In the genomic region with DNA sequence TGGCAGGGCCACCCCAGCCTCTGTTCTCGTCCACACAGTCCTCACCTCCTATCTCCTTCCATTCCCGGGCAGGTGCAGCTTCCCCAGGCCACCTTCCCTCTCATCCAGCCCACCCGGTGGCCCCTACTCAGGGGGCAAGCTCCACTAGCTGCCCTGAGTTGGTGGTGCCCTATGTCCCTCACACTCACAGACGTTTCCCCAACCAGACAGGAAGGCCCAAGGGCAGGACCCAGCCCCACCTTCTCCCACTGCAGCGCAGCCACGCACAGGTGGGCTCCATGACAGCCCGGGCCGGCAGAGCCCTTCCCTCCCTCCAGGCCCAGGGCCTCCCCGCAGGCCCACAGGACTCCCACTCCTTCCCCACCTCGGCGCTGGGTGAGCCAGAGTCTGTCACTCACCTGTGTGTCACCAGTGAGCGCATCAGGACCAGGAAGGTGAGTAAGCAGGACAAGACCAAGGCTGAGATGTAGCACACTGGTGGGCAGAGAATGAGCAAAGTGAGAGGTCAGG, we compare ENCODE assay signal across 1 cellular context.
TF ChIP-seq lines count a peak whose summit lies in the region.

No MANE protein-coding gene starts in this region.

TF ChIP-seq in H1, 55 proteins besides CTCF, POLR2A, EP300 and RAD21:
- TF ChIP-seq BRCA1 (IDR thresholded peaks at IDR 0.05; ENCODE audit: low read depth, low read length) (no peak), HDAC6 (IDR thresholded peaks at IDR 0.05; ENCODE audit: low read depth, low read length) (no peak), RBBP5 (IDR thresholded peaks at IDR 0.05; ENCODE audit: borderline replicate concordance, low read depth, low read length) (no peak), NRF1 (IDR thresholded peaks at IDR 0.05; ENCODE audit: low read depth, low read length) (no peak), SP1 (IDR thresholded peaks at IDR 0.05; ENCODE audit: low read depth, low read length) (no peak), TAF1 (IDR thresholded peaks at IDR 0.05; ENCODE audit: low read depth, low read length) (no peak), SRF (IDR thresholded peaks at IDR 0.05; ENCODE audit: low read depth, low read length) (no peak), SIX5 (IDR thresholded peaks at IDR 0.05; ENCODE audit: low read depth, low read length) (no peak)
- TF ChIP-seq, protein P1, sequence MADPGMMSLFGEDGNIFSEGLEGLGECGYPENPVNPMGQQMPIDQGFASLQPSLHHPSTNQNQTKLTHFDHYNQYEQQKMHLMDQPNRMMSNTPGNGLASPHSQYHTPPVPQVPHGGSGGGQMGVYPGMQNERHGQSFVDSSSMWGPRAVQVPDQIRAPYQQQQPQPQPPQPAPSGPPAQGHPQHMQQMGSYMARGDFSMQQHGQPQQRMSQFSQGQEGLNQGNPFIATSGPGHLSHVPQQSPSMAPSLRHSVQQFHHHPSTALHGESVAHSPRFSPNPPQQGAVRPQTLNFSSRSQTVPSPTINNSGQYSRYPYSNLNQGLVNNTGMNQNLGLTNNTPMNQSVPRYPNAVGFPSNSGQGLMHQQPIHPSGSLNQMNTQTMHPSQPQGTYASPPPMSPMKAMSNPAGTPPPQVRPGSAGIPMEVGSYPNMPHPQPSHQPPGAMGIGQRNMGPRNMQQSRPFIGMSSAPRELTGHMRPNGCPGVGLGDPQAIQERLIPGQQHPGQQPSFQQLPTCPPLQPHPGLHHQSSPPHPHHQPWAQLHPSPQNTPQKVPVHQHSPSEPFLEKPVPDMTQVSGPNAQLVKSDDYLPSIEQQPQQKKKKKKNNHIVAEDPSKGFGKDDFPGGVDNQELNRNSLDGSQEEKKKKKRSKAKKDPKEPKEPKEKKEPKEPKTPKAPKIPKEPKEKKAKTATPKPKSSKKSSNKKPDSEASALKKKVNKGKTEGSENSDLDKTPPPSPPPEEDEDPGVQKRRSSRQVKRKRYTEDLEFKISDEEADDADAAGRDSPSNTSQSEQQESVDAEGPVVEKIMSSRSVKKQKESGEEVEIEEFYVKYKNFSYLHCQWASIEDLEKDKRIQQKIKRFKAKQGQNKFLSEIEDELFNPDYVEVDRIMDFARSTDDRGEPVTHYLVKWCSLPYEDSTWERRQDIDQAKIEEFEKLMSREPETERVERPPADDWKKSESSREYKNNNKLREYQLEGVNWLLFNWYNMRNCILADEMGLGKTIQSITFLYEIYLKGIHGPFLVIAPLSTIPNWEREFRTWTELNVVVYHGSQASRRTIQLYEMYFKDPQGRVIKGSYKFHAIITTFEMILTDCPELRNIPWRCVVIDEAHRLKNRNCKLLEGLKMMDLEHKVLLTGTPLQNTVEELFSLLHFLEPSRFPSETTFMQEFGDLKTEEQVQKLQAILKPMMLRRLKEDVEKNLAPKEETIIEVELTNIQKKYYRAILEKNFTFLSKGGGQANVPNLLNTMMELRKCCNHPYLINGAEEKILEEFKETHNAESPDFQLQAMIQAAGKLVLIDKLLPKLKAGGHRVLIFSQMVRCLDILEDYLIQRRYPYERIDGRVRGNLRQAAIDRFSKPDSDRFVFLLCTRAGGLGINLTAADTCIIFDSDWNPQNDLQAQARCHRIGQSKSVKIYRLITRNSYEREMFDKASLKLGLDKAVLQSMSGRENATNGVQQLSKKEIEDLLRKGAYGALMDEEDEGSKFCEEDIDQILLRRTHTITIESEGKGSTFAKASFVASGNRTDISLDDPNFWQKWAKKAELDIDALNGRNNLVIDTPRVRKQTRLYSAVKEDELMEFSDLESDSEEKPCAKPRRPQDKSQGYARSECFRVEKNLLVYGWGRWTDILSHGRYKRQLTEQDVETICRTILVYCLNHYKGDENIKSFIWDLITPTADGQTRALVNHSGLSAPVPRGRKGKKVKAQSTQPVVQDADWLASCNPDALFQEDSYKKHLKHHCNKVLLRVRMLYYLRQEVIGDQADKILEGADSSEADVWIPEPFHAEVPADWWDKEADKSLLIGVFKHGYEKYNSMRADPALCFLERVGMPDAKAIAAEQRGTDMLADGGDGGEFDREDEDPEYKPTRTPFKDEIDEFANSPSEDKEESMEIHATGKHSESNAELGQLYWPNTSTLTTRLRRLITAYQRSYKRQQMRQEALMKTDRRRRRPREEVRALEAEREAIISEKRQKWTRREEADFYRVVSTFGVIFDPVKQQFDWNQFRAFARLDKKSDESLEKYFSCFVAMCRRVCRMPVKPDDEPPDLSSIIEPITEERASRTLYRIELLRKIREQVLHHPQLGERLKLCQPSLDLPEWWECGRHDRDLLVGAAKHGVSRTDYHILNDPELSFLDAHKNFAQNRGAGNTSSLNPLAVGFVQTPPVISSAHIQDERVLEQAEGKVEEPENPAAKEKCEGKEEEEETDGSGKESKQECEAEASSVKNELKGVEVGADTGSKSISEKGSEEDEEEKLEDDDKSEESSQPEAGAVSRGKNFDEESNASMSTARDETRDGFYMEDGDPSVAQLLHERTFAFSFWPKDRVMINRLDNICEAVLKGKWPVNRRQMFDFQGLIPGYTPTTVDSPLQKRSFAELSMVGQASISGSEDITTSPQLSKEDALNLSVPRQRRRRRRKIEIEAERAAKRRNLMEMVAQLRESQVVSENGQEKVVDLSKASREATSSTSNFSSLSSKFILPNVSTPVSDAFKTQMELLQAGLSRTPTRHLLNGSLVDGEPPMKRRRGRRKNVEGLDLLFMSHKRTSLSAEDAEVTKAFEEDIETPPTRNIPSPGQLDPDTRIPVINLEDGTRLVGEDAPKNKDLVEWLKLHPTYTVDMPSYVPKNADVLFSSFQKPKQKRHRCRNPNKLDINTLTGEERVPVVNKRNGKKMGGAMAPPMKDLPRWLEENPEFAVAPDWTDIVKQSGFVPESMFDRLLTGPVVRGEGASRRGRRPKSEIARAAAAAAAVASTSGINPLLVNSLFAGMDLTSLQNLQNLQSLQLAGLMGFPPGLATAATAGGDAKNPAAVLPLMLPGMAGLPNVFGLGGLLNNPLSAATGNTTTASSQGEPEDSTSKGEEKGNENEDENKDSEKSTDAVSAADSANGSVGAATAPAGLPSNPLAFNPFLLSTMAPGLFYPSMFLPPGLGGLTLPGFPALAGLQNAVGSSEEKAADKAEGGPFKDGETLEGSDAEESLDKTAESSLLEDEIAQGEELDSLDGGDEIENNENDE (IDR thresholded peaks at IDR 0.05; ENCODE audit: insufficient replicate concordance, low read length): no peak
TF ChIP-seq in H1: peak in this region for 0.
